In genomic region chr21:22855581-22855980, GRCh38 we compare ENCODE assay signal across 21 cellular contexts.
"Had no signal": no experiment of that assay in that cellular context is flagged by ENCODE, and none has a peak within 500 bp of the region (broad histone marks: within the 10 kb centered on the region; RNA-seq: fewer than 3 reads in every experiment).

No MANE protein-coding gene starts in this region.

- H3K36me3 ChIP-seq: brain microvascular endothelial cell, left ventricle myocardium inferior, right atrium auricular region, tibial artery, uterus had no signal

- H3K4me1 ChIP-seq: left ventricle myocardium inferior, right atrium auricular region, tibial artery, uterus had no signal

- H3K9me3 ChIP-seq: left ventricle myocardium inferior, right atrium auricular region, tibial artery, uterus had no signal

- H3K4me3 ChIP-seq: left ventricle myocardium inferior, right atrium auricular region, tibial artery, uterus had no signal

- DNase-seq: activated CD4-positive, alpha-beta T cell treated with anti-CD3 and anti-CD28 coated beads, Interleukin-2, amount 10 ng/mL, durations not matched to agents 7 days and 5 days; activated CD8-positive, alpha-beta memory T cell treated with anti-CD3 and anti-CD28 coated beads, Interleukin-2, amount 50 U/mL, for 4 hours; activated naive CD4-positive, alpha-beta T cell treated with anti-CD3 and anti-CD28 coated beads, Interleukin-2, amount 10 ng/mL, durations not matched to agents 7 days and 5 days; activated naive CD8-positive, alpha-beta T cell treated with anti-CD3 and anti-CD28 coated beads, Interleukin-2, amount 50 U/mL, for 24 hours; activated T-cell treated with anti-CD3 and anti-CD28 coated beads, Interleukin-2, amount 50 U/mL, for 4 hours; aorta; brain microvascular endothelial cell; cortex of kidney; effector CD4-positive, alpha-beta T cell; glutamatergic neuron; hippocampal formation; left ventricle myocardium inferior; occipital lobe; stimulated activated CD4-positive, alpha-beta T cell treated with anti-CD3 and anti-CD28 coated beads, Interleukin-12 subunit alpha, Interleukin-12 subunit beta, amount 100 ng/mL, for 4 hours; stimulated activated CD4-positive, alpha-beta T cell treated with anti-CD3 and anti-CD28 coated beads, Interleukin-1b, Interleukin-23, amount 100 ng/mL, for 48 hours; stimulated activated naive CD8-positive, alpha-beta T cell treated with anti-CD3 and anti-CD28 coated beads, Interleukin-15, Interleukin-2, amounts not matched to agents 100 U/mL and 50 U/mL, for 24 hours; substantia nigra; T1000; tibial artery; uterus had no signal

- H3K27me3 ChIP-seq: brain microvascular endothelial cell, right atrium auricular region, tibial artery, uterus had no signal

- H3K27ac ChIP-seq: brain microvascular endothelial cell, left ventricle myocardium inferior, right atrium auricular region, tibial artery, uterus had no signal
